15 cellular contexts compared by ENCODE assay signal in genomic region chr12:70258605-70259403, GRCh38. TPM values are rescaled to one million over a fixed set of nuclear protein-coding genes. Genes with fewer than 3 reads are reported as not detected.
A peak's percentile ranks its signal among the peaks of the same experiment; 100 is the strongest.
DNase-seq lines count a peak whose midpoint lies in the region; ATAC-seq, FAIRE-seq and TF ChIP-seq lines count a peak whose summit lies in the region.
"Had no signal": no experiment of that assay in that cellular context is flagged by ENCODE, and none has a peak within 500 bp of the region (broad histone marks: within the 10 kb centered on the region; RNA-seq: fewer than 3 reads in every experiment).

No MANE protein-coding gene starts in this region.

- TF ChIP-seq RAD21 in A549 (conservative IDR thresholded peaks at IDR 0.05 in 1 of 2, IDR thresholded peaks at IDR 0.05 in 1 of 2), result no peak

- TF ChIP-seq CTCF in A549 (IDR thresholded peaks at IDR 0.05) (no peak), GM13976 (IDR thresholded peaks at IDR 0.05; ENCODE audit: borderline replicate concordance, control extremely low read depth, extremely low read depth, insufficient read depth, missing control alignments) (no peak)

- H3K4me1 ChIP-seq in A549 (peaks cover 16% of the 10 kb centered on the region; the same call in 2 of the 3 replicates), SJCRH30 (no peaks in the 10 kb centered on the region)

- peaks cover 6% of the 10 kb centered on the region; the same call in 1 of the 2 replicates for H3K36me3 ChIP-seq in SJCRH30
- H3K36me3 ChIP-seq: WERI-Rb-1 had no signal

- no peak overlapping the region for H3K27ac ChIP-seq in A549
- no peak overlapping the region for H3K27ac ChIP-seq in SJCRH30
- H3K27ac ChIP-seq: KMS-11, WERI-Rb-1 had no signal

- peak overlapping the region in 1 of 5 donors; percentile 0 for H3K4me3 Mint-ChIP-seq in immature natural killer cell
- H3K4me3 Mint-ChIP-seq: activated T-cell treated with anti-CD3 and anti-CD28 coated beads, Interleukin-2, amount 50 U/mL, for 4 hours had no signal

- DNase-seq in A549 (ENCODE audit: low read depth in 1 of 2, low spot score in 1 of 2), result no peak
- peak; percentile 63 for DNase-seq in ELF-1 (ENCODE audit: low read depth, low spot score)
- DNase-seq in SJCRH30, result peak; percentile 3 to 32
- no peak for DNase-seq in immature natural killer cell
- no peak for DNase-seq in NCI-H2227 (lab: John Stamatoyannopoulos, UW; ENCODE audit: unreplicated experiment)
- DNase-seq in NCI-H2029 treated with DMSO at 0.1 percent for 48 hours (lab: John Stamatoyannopoulos, UW), result no peak
- no peak for DNase-seq in DMS114 treated with DMSO at 0.1 percent for 48 hours (lab: John Stamatoyannopoulos, UW; ENCODE audit: unreplicated experiment)
- no peak for DNase-seq in GM13976 (ENCODE audit: low spot score)
- DNase-seq: activated T-cell treated with anti-CD3 and anti-CD28 coated beads, Interleukin-2, amount 50 U/mL, for 4 hours; amniotic stem cell; midbrain; posterior cingulate gyrus; WERI-Rb-1 had no signal

- H3K4me1 Mint-ChIP-seq in immature natural killer cell, result peaks cover 69 to 98% of the 10 kb centered on the region in 2 donors

- ATAC-seq in A549, result peak; percentile 47 to 61; a peak in 3 of 6 replicates
- ATAC-seq: activated T-cell treated with anti-CD3 and anti-CD28 coated beads, Interleukin-2, amount 50 U/mL, for 4 hours had no signal

- WGBS in A549 (ENCODE audit: missing lambda C conversion rate), result 74% methylated on average over 5 of the region's 5 CpGs

- no peak for TF ChIP-seq EP300 in A549 (IDR thresholded peaks at IDR 0.05)

- H3K4me3 ChIP-seq in A549 (no peak overlapping the region), SJCRH30 (no peak overlapping the region)

- in situ Hi-C loops in GM13976 (cut with MboI; ENCODE audit: low sequenced_read_pairs, unreplicated experiment), result no loop called here

- 0 out of 3 replicates have a peak overlapping the region, but pooled peaks have one; percentile 5 for H3K4me2 ChIP-seq in A549
- H3K4me2 ChIP-seq: KMS-11 had no signal

- no peaks in the 10 kb centered on the region for H3K9me3 Mint-ChIP-seq in immature natural killer cell

- peaks cover 0 to 11% (median 3%) of the 10 kb centered on the region in 3 donors for H3K27me3 Mint-ChIP-seq in immature natural killer cell (ENCODE audit: low read depth in 3 of 3)

- POLR2A ChIA-PET in A549 (lab: Yijun Ruan, JAX), result no interaction called here

- TF ChIP-seq POLR2A in A549 (IDR thresholded peaks at IDR 0.05; ENCODE audit: low read length), result no peak

- CTCF ChIA-PET in A549 (lab: Yijun Ruan, JAX), result no interaction called here

- H3K36me3 Mint-ChIP-seq in immature natural killer cell, result peaks cover 0 to 5% (median 4%) of the 10 kb centered on the region in 3 donors

- H3K27ac Mint-ChIP-seq in immature natural killer cell, result peak overlapping the region in 4 of 6 donors; percentile 0 to 29 (median 22)

- FAIRE-seq in A549 (lab: Jason Lieb, UNC), result no peak
- FAIRE-seq: G401.6 had no signal

- H3K9me3 ChIP-seq in A549 (no peaks in the 10 kb centered on the region; the same call in 2 of the 3 replicates), SJCRH30 (replicated peaks) (no peaks in the 10 kb centered on the region)

- H3K27me3 ChIP-seq in SJCRH30, result no peaks in the 10 kb centered on the region

TF ChIP-seq in A549, 52 proteins besides CTCF, POLR2A, EP300 and RAD21:
- no peak for TF ChIP-seq HEYL (CRISPR knock-in tag; IDR thresholded peaks at IDR 0.05)
- no peak for TF ChIP-seq ZFP36 (IDR thresholded peaks at IDR 0.05; ENCODE audit: borderline replicate concordance, partially characterized antibody)
- TF ChIP-seq HDAC2 (IDR thresholded peaks at IDR 0.05), result no peak
- no peak for TF ChIP-seq CBX2 (IDR thresholded peaks at IDR 0.05; ENCODE audit: borderline replicate concordance, low read depth)
- TF ChIP-seq, protein P1, sequence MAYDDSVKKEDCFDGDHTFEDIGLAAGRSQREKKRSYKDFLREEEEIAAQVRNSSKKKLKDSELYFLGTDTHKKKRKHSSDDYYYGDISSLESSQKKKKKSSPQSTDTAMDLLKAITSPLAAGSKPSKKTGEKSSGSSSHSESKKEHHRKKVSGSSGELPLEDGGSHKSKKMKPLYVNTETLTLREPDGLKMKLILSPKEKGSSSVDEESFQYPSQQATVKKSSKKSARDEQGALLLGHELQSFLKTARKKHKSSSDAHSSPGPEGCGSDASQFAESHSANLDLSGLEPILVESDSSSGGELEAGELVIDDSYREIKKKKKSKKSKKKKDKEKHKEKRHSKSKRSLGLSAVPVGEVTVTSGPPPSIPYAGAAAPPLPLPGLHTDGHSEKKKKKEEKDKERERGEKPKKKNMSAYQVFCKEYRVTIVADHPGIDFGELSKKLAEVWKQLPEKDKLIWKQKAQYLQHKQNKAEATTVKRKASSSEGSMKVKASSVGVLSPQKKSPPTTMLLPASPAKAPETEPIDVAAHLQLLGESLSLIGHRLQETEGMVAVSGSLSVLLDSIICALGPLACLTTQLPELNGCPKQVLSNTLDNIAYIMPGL (CRISPR knock-in tag; IDR thresholded peaks at IDR 0.05; ENCODE audit: borderline replicate concordance), result no peak
- TF ChIP-seq RNF2 (IDR thresholded peaks at IDR 0.05; ENCODE audit: borderline replicate concordance, low read depth), result no peak
- TF ChIP-seq KDM1A (IDR thresholded peaks at IDR 0.05; ENCODE audit: low read depth), result no peak
- no peak for TF ChIP-seq ZC3H11A (IDR thresholded peaks at IDR 0.05)
- no peak for TF ChIP-seq TFCP2L1 (CRISPR knock-in tag; IDR thresholded peaks at IDR 0.05)
- no peak for TF ChIP-seq NR3C1 (IDR thresholded peaks at IDR 0.05)
- TF ChIP-seq BHLHE40 (IDR thresholded peaks at IDR 0.05; ENCODE audit: low read depth, low read length), result no peak
- no peak for TF ChIP-seq RCOR1 (IDR thresholded peaks at IDR 0.05; ENCODE audit: low read depth, low read length)
- no peak for TF ChIP-seq MAX (IDR thresholded peaks at IDR 0.05)
- TF ChIP-seq, protein P2, sequence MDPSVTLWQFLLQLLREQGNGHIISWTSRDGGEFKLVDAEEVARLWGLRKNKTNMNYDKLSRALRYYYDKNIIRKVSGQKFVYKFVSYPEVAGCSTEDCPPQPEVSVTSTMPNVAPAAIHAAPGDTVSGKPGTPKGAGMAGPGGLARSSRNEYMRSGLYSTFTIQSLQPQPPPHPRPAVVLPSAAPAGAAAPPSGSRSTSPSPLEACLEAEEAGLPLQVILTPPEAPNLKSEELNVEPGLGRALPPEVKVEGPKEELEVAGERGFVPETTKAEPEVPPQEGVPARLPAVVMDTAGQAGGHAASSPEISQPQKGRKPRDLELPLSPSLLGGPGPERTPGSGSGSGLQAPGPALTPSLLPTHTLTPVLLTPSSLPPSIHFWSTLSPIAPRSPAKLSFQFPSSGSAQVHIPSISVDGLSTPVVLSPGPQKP (IDR thresholded peaks at IDR 0.05; ENCODE audit: low read depth, low read length), result no peak

RNA-seq across cellular contexts. Expression of gene CNOT2, which starts 15.6 kb away (rescaled TPM):
- polyA plus RNA-seq in A549 (2011; rRNA removed), result 99.1 and 105 TPM in 2 replicates
- 41.5 and 41.7 TPM in 2 replicates for polyA plus RNA-seq in A549 (2012; cell fraction: cytosol; rRNA removed)
- 25.6 and 37.8 TPM in 2 replicates for polyA plus RNA-seq in A549 (2012; cell fraction: nucleus; rRNA removed)
- 87.2 to 90.6 TPM (median 87.7 TPM) in 3 replicates for polyA plus RNA-seq in A549 (2017; fragmentation: RNase III; extraction: RNeasy Plus Mini Kit Qiagen cat#74134 plus additional on column Dnase treatment)
- 155 and 175 TPM in 2 replicates for polyA minus RNA-seq in A549 (2011; rRNA and poly(A)+ RNA removed)
- 74.7 and 108 TPM in 2 replicates for total RNA-seq in SJCRH30 (2014; rRNA removed; shearing (Covaris generic))
- polyA plus RNA-seq in immature natural killer cell, result 100 to 1,000 TPM in 2 of 3 donors, 10 to 100 TPM in 1; 84.6 to 126 (median 114) TPM

Comparison
In these comparisons a context has a peak if more than half of its experiments do, and no peak if none do; other contexts are left out.
1. DNase-seq: peak in ELF-1 (single experiment) and SJCRH30 (2 of 2); none in A549 (0 of 2), immature natural killer cell (0 of 3), NCI-H2227 (single experiment), NCI-H2029 treated with DMSO at 0.1 percent for 48 hours (single experiment), DMS114 treated with DMSO at 0.1 percent for 48 hours (single experiment) and GM13976 (single experiment).